8 cellular contexts compared by ENCODE assay signal in the genomic region with DNA sequence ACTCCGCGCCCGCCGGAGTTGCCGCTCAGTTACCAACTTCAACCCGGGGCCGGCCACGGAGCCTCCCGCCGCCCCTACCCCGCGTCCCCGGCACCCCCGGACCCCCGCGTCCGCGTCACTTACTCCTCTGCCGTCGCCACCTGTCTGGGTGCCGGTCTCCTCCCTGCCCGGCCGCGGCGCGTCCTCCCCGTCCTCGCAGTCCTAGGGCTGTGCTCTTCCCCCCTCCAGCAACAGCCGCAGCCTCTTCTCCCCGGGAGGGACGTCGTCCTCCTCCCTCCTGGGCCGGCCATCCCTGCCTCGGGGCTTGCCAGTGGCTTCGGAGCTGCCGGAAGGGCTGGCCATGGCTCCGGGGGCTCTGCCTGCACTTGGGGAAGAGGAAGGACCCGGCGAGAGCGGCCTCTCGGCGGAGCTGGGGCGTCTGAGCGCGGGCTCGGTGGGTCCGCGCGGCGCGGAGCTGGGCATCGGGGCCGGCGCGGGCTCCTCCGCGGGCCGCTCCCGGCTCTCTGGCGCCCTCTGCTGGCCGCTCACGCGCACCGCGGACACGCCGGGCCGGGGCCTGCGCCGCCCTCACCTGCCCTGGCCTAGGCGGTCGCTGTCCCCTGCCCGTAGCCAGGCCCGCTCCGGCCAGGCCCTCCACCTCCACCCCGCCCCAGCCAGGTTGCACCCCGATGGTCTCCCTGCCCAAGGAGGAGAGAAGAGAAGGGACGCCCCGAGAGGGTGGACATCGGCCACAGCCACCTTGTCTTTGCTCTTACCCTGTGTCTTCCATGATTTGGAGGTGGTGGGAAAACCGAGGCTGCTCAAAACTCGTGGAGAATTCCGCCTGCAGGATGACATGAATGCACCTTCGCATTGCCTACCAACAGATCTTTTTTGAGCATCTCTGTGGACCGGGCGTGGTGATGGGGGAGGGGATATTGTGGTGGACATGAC. TPM values are rescaled to one million over a fixed set of nuclear protein-coding genes. Genes with fewer than 3 reads are reported as not detected.
A peak's percentile ranks its signal among the peaks of the same experiment; 100 is the strongest.
DNase-seq lines count a peak whose midpoint lies in the region; ATAC-seq and TF ChIP-seq lines count a peak whose summit lies in the region.
"Not testable (repeated sequence)": the region's sequence is repeated elsewhere in the genome, so short reads cannot be mapped to it uniquely, and the experiment has no call there.

No MANE protein-coding gene starts in this region.

- not testable (repeated sequence) for H3K36me3 Mint-ChIP-seq in Caco-2 (ENCODE audit: insufficient read depth, unreplicated experiment)

- not testable (repeated sequence) for H3K27me3 Mint-ChIP-seq in Caco-2 (ENCODE audit: insufficient read depth, unreplicated experiment)

- not testable (repeated sequence) for BruUV-seq in Caco-2 (replicated peaks; lab: Mats Ljungman, UMichigan); PC-3 (replicated peaks; lab: Mats Ljungman, UMichigan)

- not testable (repeated sequence) for H3K9me3 ChIP-seq in Caco-2; HUES6 (ENCODE audit: control insufficient read depth, insufficient read depth, low read depth, low read length); PC-3 (ENCODE audit: low read length); iPS-15b (ENCODE audit: control insufficient read depth, insufficient read depth, low read length)

- DNase-seq in Caco-2: peak in 1 of 2 experiments; percentile 86
- peak; percentile 51 for DNase-seq in PC-3
- DNase-seq in activated CD8-positive, alpha-beta memory T cell treated with anti-CD3 and anti-CD28 coated beads for 1 hour (ENCODE audit: extremely low read depth in 1 of 2, low read depth in 1 of 2): peak; percentile 17 to 61
- peak; percentile 17 for DNase-seq in cerebellar cortex (ENCODE audit: low spot score)
- DNase-seq in posterior vena cava (ENCODE audit: low spot score): peak; percentile 84
- peak; percentile 79 for DNase-seq in stimulated activated naive CD8-positive, alpha-beta T cell treated with anti-CD3 and anti-CD28 coated beads, Interleukin-15, Interleukin-2, amounts not matched to agents 100 U/mL and 50 U/mL, for 24 hours

- H3K27me3 ChIP-seq in Caco-2 (replicated peaks; ENCODE audit: control insufficient read depth, insufficient read depth, low read length); PC-3 (ENCODE audit: low read length): not testable (repeated sequence)
- H3K27me3 ChIP-seq in HUES6 (ENCODE audit: control insufficient read depth, insufficient read depth, low read length) (peaks cover 34% of the 10 kb centered on the region), iPS-15b (ENCODE audit: control insufficient read depth, insufficient read depth, low read length) (peaks cover 21% of the 10 kb centered on the region)

- CTCF ChIA-PET in Caco-2 (lab: Charles Lee): interaction anchor here (0.6 to 2.4 kb wide), 3 partner anchors 38 to 103 kb away, joined by 4 to 17 read pairs (median 5); no protein-coding TSS in a partner anchor
- CTCF ChIA-PET in PC-3 (lab: Charles Lee): not testable (repeated sequence)

- not testable (repeated sequence) for H3K27ac ChIP-seq in HUES6 (ENCODE audit: low read depth, low read length); PC-3 (ENCODE audit: low read length)

- H4K20me1 ChIP-seq in PC-3 (ENCODE audit: low read length): not testable (repeated sequence)

- H3K9me3 Mint-ChIP-seq in Caco-2 (ENCODE audit: unreplicated experiment): not testable (repeated sequence)

- H3K4me2 ChIP-seq in PC-3 (ENCODE audit: low read length): peak overlapping the region; percentile 65

- H3K4me3 ChIP-seq in Caco-2 (ENCODE audit: low read depth, low read length): peak overlapping the region; percentile 43
- H3K4me3 ChIP-seq in HUES6 (ENCODE audit: low read depth, low read length): peak overlapping the region; percentile 66
- H3K4me3 ChIP-seq in PC-3 (ENCODE audit: low read length): peak overlapping the region; percentile 46
- H3K4me3 ChIP-seq in iPS-15b (ENCODE audit: low read depth, low read length): peak overlapping the region; percentile 32

- H2AFZ ChIP-seq in PC-3 (ENCODE audit: low read length): 0 out of 2 replicates have a peak overlapping the region, but pooled peaks have one; percentile 59

- ATAC-seq in PC-3: peak; percentile 84
- peak; percentile 46 for ATAC-seq in stimulated activated naive CD8-positive, alpha-beta T cell treated with anti-CD3 and anti-CD28 coated beads, Interleukin-15, Interleukin-2, amounts not matched to agents 100 U/mL and 50 U/mL, for 24 hours

- not testable (repeated sequence) for H3K4me1 Mint-ChIP-seq in Caco-2 (ENCODE audit: low read depth, unreplicated experiment)

- intact Hi-C loops in Caco-2 (cut with micrococcal nuclease; ENCODE audit: unreplicated experiment) (loop anchor here (1.0 kb wide), 1 partner anchor 61 kb away; no protein-coding TSS in a partner anchor), PC-3 (cut with micrococcal nuclease) (loop anchor here (5.0 to 10.0 kb wide), 2 partner anchors 61 to 378 kb away; no protein-coding TSS in a partner anchor)
- intact Hi-C loops in posterior vena cava (cut with DNase I): not testable (repeated sequence)

- peak overlapping the region; percentile 39 for H3K9ac ChIP-seq in HUES6 (ENCODE audit: low read length)
- not testable (repeated sequence) for H3K9ac ChIP-seq in PC-3 (ENCODE audit: low read length); iPS-15b (ENCODE audit: low read depth, low read length)

- TF ChIP-seq CTCF in Caco-2 (IDR thresholded peaks at IDR 0.05; ENCODE audit: insufficient read depth in 1 of 2, low read depth in 1 of 2, low read length in 1 of 2, severe bottlenecking in 1 of 2, unreplicated experiment in 1 of 2): peak; percentile 25 to 74
- TF ChIP-seq CTCF in PC-3 (conservative IDR thresholded peaks at IDR 0.05; ENCODE audit: low read depth, low read length): not testable (repeated sequence)

- not testable (repeated sequence) for H3K27ac Mint-ChIP-seq in Caco-2 (ENCODE audit: unreplicated experiment)

- not testable (repeated sequence) for H3K79me2 ChIP-seq in PC-3 (ENCODE audit: low read length)

- not testable (repeated sequence) for H3K36me3 ChIP-seq in Caco-2 (ENCODE audit: control insufficient read depth, insufficient read depth, low read length); HUES6 (ENCODE audit: control insufficient read depth, insufficient read depth, low read length); PC-3 (ENCODE audit: low read depth, low read length); iPS-15b (ENCODE audit: control insufficient read depth, insufficient read depth, low read length)

- H3K9me2 ChIP-seq in PC-3 (replicated peaks; ENCODE audit: low read length): not testable (repeated sequence)

- peak overlapping the region; percentile 74 for H3K4me3 Mint-ChIP-seq in Caco-2 (ENCODE audit: unreplicated experiment)

- POLR2A ChIA-PET in Caco-2 (lab: Charles Lee); PC-3 (lab: Charles Lee; ENCODE audit: unreplicated experiment): not testable (repeated sequence)

- not testable (repeated sequence) for H3K4me1 ChIP-seq in Caco-2; HUES6 (ENCODE audit: control insufficient read depth, insufficient read depth, low read length); PC-3 (ENCODE audit: insufficient read depth, low read length); iPS-15b (ENCODE audit: control insufficient read depth, insufficient read depth, low read length)

- H3F3A ChIP-seq in PC-3 (ENCODE audit: low read length, unreplicated experiment): not testable (repeated sequence)

RNA-seq across cellular contexts. Expression of gene TRH, which starts 28.4 kb away (rescaled TPM):
- not detected in 2 replicates for total RNA-seq in Caco-2 (2022)
- not detected in 2 replicates for total RNA-seq in PC-3 (2014; rRNA removed)
- under 1 TPM in 1 of 2 donors, not detected in 1; 0.23 TPM for total RNA-seq in posterior vena cava
